In genomic region chr4:36215627-36216026, GRCh38 we compare ENCODE assay signal across 20 cellular contexts.
"Had no signal": no experiment of that assay in that cellular context is flagged by ENCODE, and none has a peak within 500 bp of the region (broad histone marks: within the 10 kb centered on the region; RNA-seq: fewer than 3 reads in every experiment).

No MANE protein-coding gene starts in this region.

- H3K9me3 ChIP-seq: esophagus muscularis mucosa, gastrocnemius medialis, pancreas, psoas muscle, spleen, thyroid gland had no signal

- H3K4me3 Mint-ChIP-seq: nephron; stimulated activated memory B cell treated with anti-CD40 and anti-IgM and Interleukin-4, amounts not matched to agents 10 μg/mL and 1 μg/mL and 100 μg/mL, for 72 hours; stimulated activated naive CD8-positive, alpha-beta T cell treated with anti-CD3 and anti-CD28 coated beads, Interleukin-15, amount 100 ng/mL, for 72 hours; type B pancreatic cell had no signal

- H3K9me3 Mint-ChIP-seq: naive B cell; nephron; stimulated activated memory B cell treated with anti-CD40 and anti-IgM and Interleukin-4, amounts not matched to agents 10 μg/mL and 1 μg/mL and 100 μg/mL, for 72 hours; stimulated activated naive CD8-positive, alpha-beta T cell treated with anti-CD3 and anti-CD28 coated beads, Interleukin-15, amount 100 ng/mL, for 72 hours; type B pancreatic cell had no signal

- H3K4me1 Mint-ChIP-seq: nephron had no signal

- H3K36me3 Mint-ChIP-seq: type B pancreatic cell had no signal

- H3K27me3 Mint-ChIP-seq: naive B cell; stimulated activated memory B cell treated with anti-CD40 and anti-IgM and Interleukin-4, amounts not matched to agents 10 μg/mL and 1 μg/mL and 100 μg/mL, for 72 hours; stimulated activated naive CD8-positive, alpha-beta T cell treated with anti-CD3 and anti-CD28 coated beads, Interleukin-15, amount 100 ng/mL, for 72 hours; type B pancreatic cell had no signal

- ATAC-seq: gastrocnemius medialis; pancreas; psoas muscle; sciatic nerve; stimulated activated memory B cell treated with anti-CD40 and anti-IgM and Interleukin-4, amounts not matched to agents 10 μg/mL and 1 μg/mL and 100 μg/mL, for 72 hours; stimulated activated naive CD8-positive, alpha-beta T cell treated with anti-CD3 and anti-CD28 coated beads, Interleukin-15, amount 100 ng/mL, for 72 hours had no signal

- DNase-seq: cortex of kidney; effector memory CD4-positive, alpha-beta T cell; gastrocnemius medialis; glutamatergic neuron; mesendoderm; naive B cell; occipital lobe; pancreas; psoas muscle; spleen; stimulated activated CD4-positive, alpha-beta T cell treated with anti-CD3 and anti-CD28 coated beads, Interleukin-15, amount 100 ng/mL, for 24 hours; stimulated activated CD4-positive, alpha-beta T cell treated with anti-CD3 and anti-CD28 coated beads, Interleukin-1b, Interleukin-23, amount 100 ng/mL, for 48 hours; stimulated activated CD4-positive, alpha-beta T cell treated with anti-CD3 and anti-CD28 coated beads, Interleukin-4, amount 100 ng/mL, for 24 hours; stimulated activated naive CD8-positive, alpha-beta T cell treated with anti-CD3 and anti-CD28 coated beads, Interleukin-15, amount 100 ng/mL, for 72 hours; thyroid gland had no signal

- H3K27ac Mint-ChIP-seq: naive B cell; nephron; stimulated activated memory B cell treated with anti-CD40 and anti-IgM and Interleukin-4, amounts not matched to agents 10 μg/mL and 1 μg/mL and 100 μg/mL, for 72 hours; stimulated activated naive CD8-positive, alpha-beta T cell treated with anti-CD3 and anti-CD28 coated beads, Interleukin-15, amount 100 ng/mL, for 72 hours; type B pancreatic cell had no signal
